1 cellular context compared by ENCODE assay signal in the genomic region with DNA sequence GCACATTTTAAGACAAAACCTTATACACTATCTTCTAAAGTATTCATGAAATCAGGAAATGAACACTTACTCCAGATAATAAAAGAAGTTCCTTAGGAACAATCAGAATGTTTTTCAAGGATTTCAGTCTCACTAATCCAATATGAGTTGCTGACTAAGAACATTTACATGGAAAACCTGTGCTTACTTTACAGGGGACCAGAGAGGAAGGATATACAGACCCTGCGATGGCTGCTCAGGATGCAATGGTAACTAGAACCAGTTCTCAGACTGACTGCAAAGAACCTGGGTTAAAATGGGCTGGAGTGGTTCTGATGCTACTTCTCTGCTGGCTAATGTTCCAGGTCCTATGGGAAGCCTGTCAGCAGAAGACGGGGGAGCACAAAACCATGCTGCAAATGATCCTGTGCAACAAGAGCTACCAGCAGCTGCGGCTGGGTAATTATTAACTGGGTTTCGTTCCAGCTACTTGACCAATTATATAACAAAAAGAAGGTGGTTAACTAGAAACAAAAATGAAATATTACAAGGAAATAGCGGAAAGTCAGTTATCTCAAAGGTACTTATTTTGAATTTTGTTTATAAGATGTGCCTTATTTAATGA.
TF ChIP-seq lines count a peak whose summit lies in the region.

No MANE protein-coding gene starts in this region.

TF ChIP-seq in HepG2, 621 proteins besides CTCF, POLR2A, EP300 and RAD21 (continued from another document):
- TF ChIP-seq MAFK (conservative IDR thresholded peaks at IDR 0.05 in 1 of 2, IDR thresholded peaks at IDR 0.05 in 1 of 2; ENCODE audit: low read length in 2 of 2) (peak in 1 of 2 experiments; percentile 22; a peak in 1 of 4 replicates), ZBTB8A (CRISPR knock-in tag; IDR thresholded peaks at IDR 0.05; ENCODE audit: borderline replicate concordance, low read depth) (no peak), ZNF281 (CRISPR knock-in tag; IDR thresholded peaks at IDR 0.05; ENCODE audit: borderline replicate concordance) (no peak), ZNF367 (CRISPR knock-in tag; IDR thresholded peaks at IDR 0.05; ENCODE audit: borderline replicate concordance) (no peak), SMYD3 (CRISPR knock-in tag; IDR thresholded peaks at IDR 0.05) (no peak), ZNF326 (CRISPR knock-in tag; IDR thresholded peaks at IDR 0.05; ENCODE audit: borderline replicate concordance) (no peak), SOX13 (IDR thresholded peaks at IDR 0.05) (no peak), SOX13 (CRISPR knock-in tag; conservative IDR thresholded peaks at IDR 0.05 in 1 of 2, IDR thresholded peaks at IDR 0.05 in 1 of 2) (no peak), ZNF17 (CRISPR knock-in tag; IDR thresholded peaks at IDR 0.05) (no peak), ZNF331 (CRISPR knock-in tag; IDR thresholded peaks at IDR 0.05) (peak; percentile 59; the same call in 1 of the 2 replicates), ZNF333 (CRISPR knock-in tag; IDR thresholded peaks at IDR 0.05; ENCODE audit: borderline replicate concordance) (no peak), ZBED4 (CRISPR knock-in tag; IDR thresholded peaks at IDR 0.05; ENCODE audit: borderline replicate concordance) (no peak), ZNF75D (CRISPR knock-in tag; IDR thresholded peaks at IDR 0.05; ENCODE audit: borderline replicate concordance) (no peak), ETV6 (CRISPR knock-in tag; conservative IDR thresholded peaks at IDR 0.05) (no peak)
- TF ChIP-seq, protein P1, sequence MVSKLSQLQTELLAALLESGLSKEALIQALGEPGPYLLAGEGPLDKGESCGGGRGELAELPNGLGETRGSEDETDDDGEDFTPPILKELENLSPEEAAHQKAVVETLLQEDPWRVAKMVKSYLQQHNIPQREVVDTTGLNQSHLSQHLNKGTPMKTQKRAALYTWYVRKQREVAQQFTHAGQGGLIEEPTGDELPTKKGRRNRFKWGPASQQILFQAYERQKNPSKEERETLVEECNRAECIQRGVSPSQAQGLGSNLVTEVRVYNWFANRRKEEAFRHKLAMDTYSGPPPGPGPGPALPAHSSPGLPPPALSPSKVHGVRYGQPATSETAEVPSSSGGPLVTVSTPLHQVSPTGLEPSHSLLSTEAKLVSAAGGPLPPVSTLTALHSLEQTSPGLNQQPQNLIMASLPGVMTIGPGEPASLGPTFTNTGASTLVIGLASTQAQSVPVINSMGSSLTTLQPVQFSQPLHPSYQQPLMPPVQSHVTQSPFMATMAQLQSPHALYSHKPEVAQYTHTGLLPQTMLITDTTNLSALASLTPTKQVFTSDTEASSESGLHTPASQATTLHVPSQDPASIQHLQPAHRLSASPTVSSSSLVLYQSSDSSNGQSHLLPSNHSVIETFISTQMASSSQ (IDR thresholded peaks at IDR 0.05; ENCODE audit: low read depth): peak; percentile 84
- TF ChIP-seq, protein P1 (CRISPR knock-in tag; IDR thresholded peaks at IDR 0.05; ENCODE audit: borderline replicate concordance): peak; percentile 59; the same call in 1 of the 2 replicates
- TF ChIP-seq, protein P2, sequence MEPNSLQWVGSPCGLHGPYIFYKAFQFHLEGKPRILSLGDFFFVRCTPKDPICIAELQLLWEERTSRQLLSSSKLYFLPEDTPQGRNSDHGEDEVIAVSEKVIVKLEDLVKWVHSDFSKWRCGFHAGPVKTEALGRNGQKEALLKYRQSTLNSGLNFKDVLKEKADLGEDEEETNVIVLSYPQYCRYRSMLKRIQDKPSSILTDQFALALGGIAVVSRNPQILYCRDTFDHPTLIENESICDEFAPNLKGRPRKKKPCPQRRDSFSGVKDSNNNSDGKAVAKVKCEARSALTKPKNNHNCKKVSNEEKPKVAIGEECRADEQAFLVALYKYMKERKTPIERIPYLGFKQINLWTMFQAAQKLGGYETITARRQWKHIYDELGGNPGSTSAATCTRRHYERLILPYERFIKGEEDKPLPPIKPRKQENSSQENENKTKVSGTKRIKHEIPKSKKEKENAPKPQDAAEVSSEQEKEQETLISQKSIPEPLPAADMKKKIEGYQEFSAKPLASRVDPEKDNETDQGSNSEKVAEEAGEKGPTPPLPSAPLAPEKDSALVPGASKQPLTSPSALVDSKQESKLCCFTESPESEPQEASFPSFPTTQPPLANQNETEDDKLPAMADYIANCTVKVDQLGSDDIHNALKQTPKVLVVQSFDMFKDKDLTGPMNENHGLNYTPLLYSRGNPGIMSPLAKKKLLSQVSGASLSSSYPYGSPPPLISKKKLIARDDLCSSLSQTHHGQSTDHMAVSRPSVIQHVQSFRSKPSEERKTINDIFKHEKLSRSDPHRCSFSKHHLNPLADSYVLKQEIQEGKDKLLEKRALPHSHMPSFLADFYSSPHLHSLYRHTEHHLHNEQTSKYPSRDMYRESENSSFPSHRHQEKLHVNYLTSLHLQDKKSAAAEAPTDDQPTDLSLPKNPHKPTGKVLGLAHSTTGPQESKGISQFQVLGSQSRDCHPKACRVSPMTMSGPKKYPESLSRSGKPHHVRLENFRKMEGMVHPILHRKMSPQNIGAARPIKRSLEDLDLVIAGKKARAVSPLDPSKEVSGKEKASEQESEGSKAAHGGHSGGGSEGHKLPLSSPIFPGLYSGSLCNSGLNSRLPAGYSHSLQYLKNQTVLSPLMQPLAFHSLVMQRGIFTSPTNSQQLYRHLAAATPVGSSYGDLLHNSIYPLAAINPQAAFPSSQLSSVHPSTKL (CRISPR knock-in tag; IDR thresholded peaks at IDR 0.05): 0 out of 2 replicates have a peak, but pooled peaks have one; percentile 14
- TF ChIP-seq, protein P3, sequence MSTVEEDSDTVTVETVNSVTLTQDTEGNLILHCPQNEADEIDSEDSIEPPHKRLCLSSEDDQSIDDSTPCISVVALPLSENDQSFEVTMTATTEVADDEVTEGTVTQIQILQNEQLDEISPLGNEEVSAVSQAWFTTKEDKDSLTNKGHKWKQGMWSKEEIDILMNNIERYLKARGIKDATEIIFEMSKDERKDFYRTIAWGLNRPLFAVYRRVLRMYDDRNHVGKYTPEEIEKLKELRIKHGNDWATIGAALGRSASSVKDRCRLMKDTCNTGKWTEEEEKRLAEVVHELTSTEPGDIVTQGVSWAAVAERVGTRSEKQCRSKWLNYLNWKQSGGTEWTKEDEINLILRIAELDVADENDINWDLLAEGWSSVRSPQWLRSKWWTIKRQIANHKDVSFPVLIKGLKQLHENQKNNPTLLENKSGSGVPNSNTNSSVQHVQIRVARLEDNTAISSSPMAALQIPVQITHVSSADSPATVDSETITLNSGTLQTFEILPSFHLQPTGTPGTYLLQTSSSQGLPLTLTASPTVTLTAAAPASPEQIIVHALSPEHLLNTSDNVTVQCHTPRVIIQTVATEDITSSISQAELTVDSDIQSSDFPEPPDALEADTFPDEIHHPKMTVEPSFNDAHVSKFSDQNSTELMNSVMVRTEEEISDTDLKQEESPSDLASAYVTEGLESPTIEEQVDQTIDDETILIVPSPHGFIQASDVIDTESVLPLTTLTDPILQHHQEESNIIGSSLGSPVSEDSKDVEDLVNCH (CRISPR knock-in tag; IDR thresholded peaks at IDR 0.05): no peak
